Comparison of ENCODE assay signal across 9 cellular contexts in the genomic region with DNA sequence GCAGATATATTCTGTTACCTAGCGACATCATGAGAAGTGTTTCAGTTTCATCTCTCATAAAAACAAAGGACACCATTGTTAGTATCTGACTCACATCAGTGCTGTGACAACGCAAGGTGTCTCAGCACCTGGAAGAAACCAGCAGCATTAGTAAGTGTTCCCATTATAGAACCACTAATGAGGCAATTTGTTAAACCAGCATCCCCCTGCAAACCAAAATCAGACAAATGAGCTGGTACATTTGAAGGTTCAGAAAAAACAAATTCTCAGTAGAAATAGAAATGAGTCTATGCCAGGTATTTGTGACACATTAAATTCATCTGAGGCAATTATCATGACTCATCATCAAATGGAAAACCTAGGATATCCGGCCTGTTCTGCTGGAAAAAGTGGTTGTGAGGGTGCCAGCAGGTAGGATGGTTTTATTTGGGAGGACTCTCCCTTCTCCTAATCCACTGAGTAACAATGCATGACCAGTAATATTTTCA.
DNase-seq lines count a peak whose midpoint lies in the region; ATAC-seq and TF ChIP-seq lines count a peak whose summit lies in the region.
"Had no signal": no experiment of that assay in that cellular context is flagged by ENCODE, and none has a peak within 500 bp of the region (broad histone marks: within the 10 kb centered on the region; RNA-seq: fewer than 3 reads in every experiment).

No MANE protein-coding gene starts in this region.

- H3K18ac ChIP-seq in mesenchymal stem cell (ENCODE audit: low read depth in 1 of 2, low read length in 2 of 2): no peak overlapping the region

- no peak overlapping the region for H2BK5ac ChIP-seq in mesenchymal stem cell (ENCODE audit: low read depth, low read length, poor library complexity, severe bottlenecking)

- no peak for TF ChIP-seq EP300 in esophagus muscularis mucosa (IDR thresholded peaks at IDR 0.05)

- intact Hi-C loops in breast epithelium (cut with DNase I; ENCODE audit: low total_unique reads) (no loop called here), esophagus muscularis mucosa (cut with DNase I) (no loop called here)

- H3K4me1 ChIP-seq in breast epithelium: no peaks in the 10 kb centered on the region
- H3K4me1 ChIP-seq in mesenchymal stem cell (ENCODE audit: control insufficient read depth, insufficient read depth, low read depth, low read length): no peaks in the 10 kb centered on the region
- H3K4me1 ChIP-seq in esophagus muscularis mucosa: no peaks in the 10 kb centered on the region

- no peak overlapping the region for H3K14ac ChIP-seq in mesenchymal stem cell (ENCODE audit: low read length in 2 of 2)

- no peak overlapping the region for H2BK15ac ChIP-seq in mesenchymal stem cell (ENCODE audit: low read depth, poor library complexity, severe bottlenecking)

- H3K9ac ChIP-seq in mesenchymal stem cell (ENCODE audit: low read length): no peak overlapping the region

- no peak overlapping the region for H2AK5ac ChIP-seq in mesenchymal stem cell (ENCODE audit: low read length, severe bottlenecking)

- no peak overlapping the region for H4K8ac ChIP-seq in mesenchymal stem cell (ENCODE audit: low read length)

- no peak overlapping the region for H2BK120ac ChIP-seq in mesenchymal stem cell (ENCODE audit: low read depth, low read length)

- H3K79me1 ChIP-seq in mesenchymal stem cell (replicated peaks; ENCODE audit: low read length, poor library complexity, severe bottlenecking): no peaks in the 10 kb centered on the region

- H3K27ac ChIP-seq in breast epithelium: peak overlapping the region; percentile 66 to 68
- no peak overlapping the region for H3K27ac ChIP-seq in mesenchymal stem cell (ENCODE audit: low read length, poor library complexity, severe bottlenecking)
- H3K27ac ChIP-seq in esophagus muscularis mucosa (replicated peaks in 1 of 4): no peak overlapping the region
- H3K27ac ChIP-seq: VCaP had no signal

- H3K36me3 ChIP-seq in breast epithelium (no peaks in the 10 kb centered on the region), mesenchymal stem cell (ENCODE audit: control insufficient read depth in 1 of 2, insufficient read depth in 2 of 2, low read depth in 1 of 2, low read length in 2 of 2) (no peaks in the 10 kb centered on the region), esophagus muscularis mucosa (no peaks in the 10 kb centered on the region)

- no peak overlapping the region for H3K23ac ChIP-seq in mesenchymal stem cell (ENCODE audit: low read length in 2 of 2)

- H3K4me3 ChIP-seq in breast epithelium: no peak overlapping the region
- no peak overlapping the region for H3K4me3 ChIP-seq in mesenchymal stem cell (ENCODE audit: insufficient read depth in 1 of 2, low read depth in 1 of 2, low read length in 2 of 2)
- no peak overlapping the region for H3K4me3 ChIP-seq in esophagus muscularis mucosa

- TF ChIP-seq POLR2A in GM18505 (IDR thresholded peaks at IDR 0.05; ENCODE audit: borderline replicate concordance, extremely low read depth, insufficient read depth, insufficient read length) (no peak), breast epithelium (IDR thresholded peaks at IDR 0.05) (no peak), esophagus muscularis mucosa (IDR thresholded peaks at IDR 0.05; ENCODE audit: low read depth) (no peak)

- no peak overlapping the region for H4K91ac ChIP-seq in mesenchymal stem cell (ENCODE audit: low read length)

- peak; percentile 66 for ATAC-seq in GM18505 (IDR thresholded peaks at IDR 0.05; ENCODE audit: unreplicated experiment)
- peak; percentile 79 for ATAC-seq in GM21423 (IDR thresholded peaks at IDR 0.05; ENCODE audit: unreplicated experiment)
- peak; percentile 63 for ATAC-seq in HG03457 (IDR thresholded peaks at IDR 0.05; ENCODE audit: unreplicated experiment)

- H3K9me3 ChIP-seq in breast epithelium (no peaks in the 10 kb centered on the region), mesenchymal stem cell (ENCODE audit: control insufficient read depth, low read length) (no peaks in the 10 kb centered on the region), esophagus muscularis mucosa (no peaks in the 10 kb centered on the region)

- H3K4me2 ChIP-seq in mesenchymal stem cell (ENCODE audit: low read length, poor library complexity, severe bottlenecking): no peak overlapping the region

- H3K27me3 ChIP-seq in breast epithelium: no peaks in the 10 kb centered on the region
- no peaks in the 10 kb centered on the region for H3K27me3 ChIP-seq in mesenchymal stem cell (ENCODE audit: control insufficient read depth in 1 of 2, insufficient read depth in 1 of 2, low read length in 2 of 2)
- no peaks in the 10 kb centered on the region for H3K27me3 ChIP-seq in esophagus muscularis mucosa

- H2AFZ ChIP-seq in mesenchymal stem cell (ENCODE audit: low read depth, low read length): no peak overlapping the region

- no peak for DNase-seq in breast epithelium (ENCODE audit: low spot score in 2 of 2)
- DNase-seq in mesenchymal stem cell: no peak
- DNase-seq in HuH-7 (ENCODE audit: low spot score): no peak
- no peak for DNase-seq in ureter (ENCODE audit: low spot score)
- DNase-seq in esophagus muscularis mucosa (ENCODE audit: extremely low spot score): no peak

- no peak overlapping the region for H3K4ac ChIP-seq in mesenchymal stem cell (ENCODE audit: low read depth in 1 of 2, low read length in 2 of 2)

- WGBS in mesenchymal stem cell: 92% methylated on average over 3 of the region's 3 CpGs
- 87% methylated on average over 3 of the region's 3 CpGs for WGBS in esophagus muscularis mucosa

- TF ChIP-seq CTCF in breast epithelium (IDR thresholded peaks at IDR 0.05) (no peak), esophagus muscularis mucosa (IDR thresholded peaks at IDR 0.05) (no peak)

- H2BK12ac ChIP-seq in mesenchymal stem cell (ENCODE audit: low read length in 2 of 2): no peak overlapping the region

Comparison
In these comparisons a context has a peak if more than half of its experiments do, and no peak if none do; other contexts are left out.
1. H3K27ac ChIP-seq: peak in breast epithelium (2 of 2); none in mesenchymal stem cell (single experiment) and esophagus muscularis mucosa (0 of 4).
2. Peak in every context shown above with its lines, with median percentiles within 50 percentile points of each other: ATAC-seq.